14 cellular contexts compared by ENCODE assay signal in genomic region chr1:7422966-7423365, GRCh38.
"Had no signal": no experiment of that assay in that cellular context is flagged by ENCODE, and none has a peak within 500 bp of the region (broad histone marks: within the 10 kb centered on the region; RNA-seq: fewer than 3 reads in every experiment).

No MANE protein-coding gene starts in this region.

- H3K4me1 ChIP-seq: foreskin keratinocyte had no signal

- H3K27ac ChIP-seq: cardiac muscle cell, coronary artery, foreskin keratinocyte, stomach, thyroid gland had no signal

- H3K27me3 ChIP-seq: cardiac muscle cell, foreskin keratinocyte, thyroid gland had no signal

- H3K9me3 ChIP-seq: thyroid gland had no signal

- H3K4me3 ChIP-seq: cardiac muscle cell, coronary artery, stomach, thyroid gland had no signal

- FAIRE-seq: endothelial cell of umbilical vein had no signal

- H3K36me3 ChIP-seq: cardiac muscle cell, stomach, thyroid gland had no signal

- DNase-seq: activated CD4-positive, alpha-beta memory T cell treated with anti-CD3 and anti-CD28 coated beads, Interleukin-2, amount 10 ng/mL, durations not matched to agents 7 days and 5 days; activated CD4-positive, alpha-beta T cell treated with anti-CD3 and anti-CD28 coated beads for 36 hours; activated CD8-positive, alpha-beta memory T cell treated with anti-CD3 and anti-CD28 coated beads, Interleukin-2, amount 50 U/mL, for 48 hours; activated naive CD4-positive, alpha-beta T cell treated with anti-CD3 and anti-CD28 coated beads for 36 hours; effector CD4-positive, alpha-beta T cell; foreskin keratinocyte; occipital lobe; stimulated activated CD4-positive, alpha-beta T cell treated with anti-CD3 and anti-CD28 coated beads, Interleukin-4, amount 100 ng/mL, for 4 hours; stomach; SW 1271; thyroid gland had no signal
